Comparison of ENCODE assay signal across 8 cellular contexts in the genomic region with DNA sequence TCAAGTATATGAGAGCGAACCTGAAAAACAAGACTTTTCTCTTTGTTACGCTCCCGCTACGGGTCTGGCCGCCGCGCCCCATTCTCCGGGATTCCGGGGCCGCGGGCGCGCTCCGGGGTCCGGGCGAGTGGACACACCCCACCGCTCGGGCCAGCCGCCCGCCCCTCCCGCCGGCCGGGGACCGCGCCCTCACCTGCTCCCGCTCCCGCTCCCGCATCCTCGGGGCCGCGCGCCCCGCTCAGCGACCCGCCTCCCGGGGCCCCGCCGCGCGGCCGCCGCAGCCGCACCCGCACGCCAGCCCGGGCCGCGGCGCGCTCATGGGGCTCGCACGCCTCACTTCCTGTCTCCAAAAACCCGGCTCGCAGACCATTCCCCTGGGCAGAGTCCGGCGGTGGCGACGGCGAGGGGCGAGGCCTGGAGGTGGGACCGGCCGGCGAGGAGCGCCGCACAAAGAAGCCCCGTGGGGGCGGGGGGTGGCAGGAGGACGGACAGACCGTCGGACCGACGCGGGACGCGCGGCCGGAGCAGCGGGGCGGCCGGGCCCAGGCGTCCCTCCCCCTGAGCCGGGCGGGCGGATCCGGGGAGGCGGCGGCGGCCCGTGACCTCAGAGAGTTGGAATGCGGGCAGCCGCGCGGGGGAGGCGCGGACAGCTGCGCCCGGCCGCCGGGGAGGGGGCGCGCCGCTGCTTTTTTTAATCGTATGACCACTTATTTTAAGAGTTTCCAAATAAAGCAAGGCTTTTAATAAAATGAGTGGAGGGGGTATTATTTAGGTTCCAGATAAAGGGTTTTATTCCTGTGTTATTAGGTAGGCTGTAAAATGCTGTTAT. TPM values are rescaled to one million over a fixed set of nuclear protein-coding genes. Genes with fewer than 3 reads are reported as not detected.
DNase-seq lines count a peak whose midpoint lies in the region; ATAC-seq and TF ChIP-seq lines count a peak whose summit lies in the region.

A gene (minus strand): TSS at position 550 of the 829 bp plus-strand sequence. CDS start 4,590 bp downstream, outside the sequence.

- no peaks in the 10 kb centered on the region for H3K36me3 Mint-ChIP-seq in IgD-negative memory B cell
- H3K36me3 Mint-ChIP-seq in activated T-helper 2 cell treated with anti-CD3 and anti-CD28 coated beads, Interferon-gamma antibody, Interleukin-2, Interleukin-4, amounts not matched to agents 10 μg/mL and 5 μg/mL and 100 μg/mL, durations not matched to agents 14 hours and 24 hours and 36 hours (ENCODE audit: low read depth): no peaks in the 10 kb centered on the region
- peaks cover 0 to 5% (median 0%) of the 10 kb centered on the region in 5 donors for H3K36me3 Mint-ChIP-seq in naive thymus-derived CD4-positive, alpha-beta T cell

- CTCF ChIA-PET in AG04450 (lab: Charles Lee): interaction anchor here (0.5 to 1.4 kb wide), 2 partner anchors 81 to 366 kb away, joined by 4 to 5 read pairs; no protein-coding TSS in a partner anchor
- CTCF ChIA-PET in naive thymus-derived CD4-positive, alpha-beta T cell (lab: Charles Lee): no interaction called here

- peaks cover 10 to 14% (median 12%) of the 10 kb centered on the region in 3 donors for H3K4me1 Mint-ChIP-seq in IgD-negative memory B cell
- peaks cover 32% of the 10 kb centered on the region for H3K4me1 Mint-ChIP-seq in activated T-helper 2 cell treated with anti-CD3 and anti-CD28 coated beads, Interferon-gamma antibody, Interleukin-2, Interleukin-4, amounts not matched to agents 10 μg/mL and 5 μg/mL and 100 μg/mL, durations not matched to agents 14 hours and 24 hours and 36 hours (ENCODE audit: low read depth)
- H3K4me1 Mint-ChIP-seq in naive thymus-derived CD4-positive, alpha-beta T cell: peaks cover 23 to 54% (median 36%) of the 10 kb centered on the region in 7 donors

- no peak for TF ChIP-seq CTCF in AG04450 (IDR thresholded peaks at IDR 0.05; ENCODE audit: low read depth, low read length)
- TF ChIP-seq CTCF in GM12875 (IDR thresholded peaks at IDR 0.05; ENCODE audit: borderline replicate concordance, insufficient read depth, low read depth, low read length): no peak
- no peak for TF ChIP-seq CTCF in foreskin keratinocyte (conservative IDR thresholded peaks at IDR 0.05)

- peak within 1 kb of the TSS in 2 of 3 donors; percentile 3 to 5 for H3K27ac Mint-ChIP-seq in IgD-negative memory B cell
- H3K27ac Mint-ChIP-seq in activated T-helper 2 cell treated with anti-CD3 and anti-CD28 coated beads, Interferon-gamma antibody, Interleukin-2, Interleukin-4, amounts not matched to agents 10 μg/mL and 5 μg/mL and 100 μg/mL, durations not matched to agents 14 hours and 24 hours and 36 hours: no peak within 1 kb of the TSS
- peak within 1 kb of the TSS in 1 of 9 donors; percentile 46 for H3K27ac Mint-ChIP-seq in naive thymus-derived CD4-positive, alpha-beta T cell

- peak within 1 kb of the TSS; percentile 73 to 90 (median 84) for H3K4me3 Mint-ChIP-seq in IgD-negative memory B cell
- peak within 1 kb of the TSS; percentile 75 for H3K4me3 Mint-ChIP-seq in activated T-helper 2 cell treated with anti-CD3 and anti-CD28 coated beads, Interferon-gamma antibody, Interleukin-2, Interleukin-4, amounts not matched to agents 10 μg/mL and 5 μg/mL and 100 μg/mL, durations not matched to agents 14 hours and 24 hours and 36 hours (ENCODE audit: low read depth)
- peak within 1 kb of the TSS; percentile 67 to 83 (median 80) for H3K4me3 Mint-ChIP-seq in naive thymus-derived CD4-positive, alpha-beta T cell

- H3K4me1 ChIP-seq in foreskin keratinocyte: peaks cover 12% of the 10 kb centered on the region
- peaks cover 14 to 19% of the 10 kb centered on the region in 2 donors for H3K4me1 ChIP-seq in naive thymus-derived CD4-positive, alpha-beta T cell (ENCODE audit: control insufficient read depth in 2 of 2, insufficient read depth in 2 of 2, low read length in 2 of 2)

- H3K27ac ChIP-seq in AG04450 (ENCODE audit: low read depth, low read length) (peak within 1 kb of the TSS; percentile 65), foreskin keratinocyte (peak within 1 kb of the TSS; percentile 87)
- H3K27ac ChIP-seq in naive thymus-derived CD4-positive, alpha-beta T cell (ENCODE audit: low read depth, low read length): no peak within 1 kb of the TSS

- peaks cover 41% of the 10 kb centered on the region for H3K27me3 Mint-ChIP-seq in IgD-negative memory B cell
- H3K27me3 Mint-ChIP-seq in activated T-helper 2 cell treated with anti-CD3 and anti-CD28 coated beads, Interferon-gamma antibody, Interleukin-2, Interleukin-4, amounts not matched to agents 10 μg/mL and 5 μg/mL and 100 μg/mL, durations not matched to agents 14 hours and 24 hours and 36 hours (ENCODE audit: low read depth): peaks cover 46% of the 10 kb centered on the region
- peaks cover 49 to 69% (median 49%) of the 10 kb centered on the region in 5 donors for H3K27me3 Mint-ChIP-seq in naive thymus-derived CD4-positive, alpha-beta T cell

- POLR2A ChIA-PET in AG04450 (lab: Yijun Ruan, JAX): no interaction called here
- POLR2A ChIA-PET in naive thymus-derived CD4-positive, alpha-beta T cell (lab: Charles Lee): no interaction called here

- no peaks in the 10 kb centered on the region; the same call in 1 of the 2 replicates for H3K9me3 ChIP-seq in AG04450 (ENCODE audit: control insufficient read depth, insufficient read depth, low read length)
- no peaks in the 10 kb centered on the region for H3K9me3 ChIP-seq in naive thymus-derived CD4-positive, alpha-beta T cell (ENCODE audit: control insufficient read depth in 2 of 3, low read length in 3 of 3)

- ATAC-seq in foreskin keratinocyte (peak; percentile 79), GM19455 (IDR thresholded peaks at IDR 0.05; ENCODE audit: unreplicated experiment) (no peak)
- ATAC-seq in naive thymus-derived CD4-positive, alpha-beta T cell: peak; percentile 30

- H3K36me3 ChIP-seq in naive thymus-derived CD4-positive, alpha-beta T cell (ENCODE audit: control insufficient read depth in 2 of 3, insufficient read depth in 3 of 3, low read length in 3 of 3): no peaks in the 10 kb centered on the region

- intact Hi-C loops in activated T-helper 2 cell treated with anti-CD3 and anti-CD28 coated beads, Interferon-gamma antibody, Interleukin-2, Interleukin-4, amounts not matched to agents 10 μg/mL and 5 μg/mL and 100 μg/mL, durations not matched to agents 14 hours and 24 hours and 36 hours (cut with micrococcal nuclease): loop anchor here (5.0 kb wide), 1 partner anchor 238 kb away; a partner anchor contains a TSS
- intact Hi-C loops in naive thymus-derived CD4-positive, alpha-beta T cell (cut with micrococcal nuclease): loop anchor here (1.0 to 10.0 kb wide), 4 partner anchors 9 to 860 kb away; a partner anchor contains a TSS

- DNase-seq in AG04450 (ENCODE audit: low read depth, low spot score): no peak
- DNase-seq in activated T-helper 2 cell treated with anti-CD3 and anti-CD28 coated beads, Interferon-gamma antibody, Interleukin-2, Interleukin-4, amounts not matched to agents 10 μg/mL and 5 μg/mL and 100 μg/mL, durations not matched to agents 14 hours and 24 hours and 36 hours (ENCODE audit: low spot score): no peak
- peak in 1 of 2 donors; percentile 69 for DNase-seq in foreskin keratinocyte
- DNase-seq in naive thymus-derived CD4-positive, alpha-beta T cell: peak in 2 of 9 donors; percentile 19 to 42
- no peak for DNase-seq in GM19240 (ENCODE audit: insufficient read length, low spot score)

- peaks cover 0 to 3% (median 0%) of the 10 kb centered on the region in 3 donors for H3K9me3 Mint-ChIP-seq in IgD-negative memory B cell
- no peaks in the 10 kb centered on the region for H3K9me3 Mint-ChIP-seq in activated T-helper 2 cell treated with anti-CD3 and anti-CD28 coated beads, Interferon-gamma antibody, Interleukin-2, Interleukin-4, amounts not matched to agents 10 μg/mL and 5 μg/mL and 100 μg/mL, durations not matched to agents 14 hours and 24 hours and 36 hours
- peaks cover 0 to 4% (median 0%) of the 10 kb centered on the region in 11 donors for H3K9me3 Mint-ChIP-seq in naive thymus-derived CD4-positive, alpha-beta T cell

- H3K27me3 ChIP-seq in AG04450 (ENCODE audit: control insufficient read depth, insufficient read depth, low read length): no peaks in the 10 kb centered on the region
- H3K27me3 ChIP-seq in foreskin keratinocyte: no peaks in the 10 kb centered on the region
- H3K27me3 ChIP-seq in naive thymus-derived CD4-positive, alpha-beta T cell (ENCODE audit: control insufficient read depth in 2 of 2, insufficient read depth in 2 of 2, low read length in 2 of 2): peaks cover 35 to 38% of the 10 kb centered on the region in 2 donors

- peak within 1 kb of the TSS; percentile 76 for H3K4me3 ChIP-seq in AG04450 (ENCODE audit: low read depth, low read length)
- H3K4me3 ChIP-seq in GM12875 (ENCODE audit: low read depth, low read length): peak within 1 kb of the TSS; percentile 60
- H3K4me3 ChIP-seq in naive thymus-derived CD4-positive, alpha-beta T cell (ENCODE audit: low read length): no peak within 1 kb of the TSS

RNA-seq across cellular contexts. Expression of the gene that starts here (rescaled TPM):
- polyA plus RNA-seq in AG04450 (2011; rRNA removed) (15.8 and 16.0 TPM in 2 replicates), IgD-negative memory B cell (not detected), foreskin keratinocyte (2.8 and 3.2 TPM in 2 replicates)
- 22.0 and 23.8 TPM in 2 replicates for polyA minus RNA-seq in AG04450 (2011; rRNA and poly(A)+ RNA removed)
- 0.32 and 0.34 TPM in 2 replicates for total RNA-seq in activated T-helper 2 cell treated with anti-CD3 and anti-CD28 coated beads, Interferon-gamma antibody, Interleukin-2, Interleukin-4, amounts not matched to agents 10 μg/mL and 5 μg/mL and 100 μg/mL, durations not matched to agents 14 hours and 24 hours and 36 hours
- 10.8 and 10.9 TPM in 2 replicates for total RNA-seq in foreskin keratinocyte
- under 1 TPM in 1 of 5 experiments, not detected in 4; 0.34 TPM for total RNA-seq in naive thymus-derived CD4-positive, alpha-beta T cell
- polyA plus RNA-seq in naive thymus-derived CD4-positive, alpha-beta T cell: not detected

Comparison
In these comparisons a context has a peak if more than half of its experiments do, and no peak if none do; other contexts are left out.
1. Peak in ATAC-seq in naive thymus-derived CD4-positive, alpha-beta T cell; RNA of the gene not detected or under 1 TPM.